8 cellular contexts compared by ENCODE assay signal in the genomic region with DNA sequence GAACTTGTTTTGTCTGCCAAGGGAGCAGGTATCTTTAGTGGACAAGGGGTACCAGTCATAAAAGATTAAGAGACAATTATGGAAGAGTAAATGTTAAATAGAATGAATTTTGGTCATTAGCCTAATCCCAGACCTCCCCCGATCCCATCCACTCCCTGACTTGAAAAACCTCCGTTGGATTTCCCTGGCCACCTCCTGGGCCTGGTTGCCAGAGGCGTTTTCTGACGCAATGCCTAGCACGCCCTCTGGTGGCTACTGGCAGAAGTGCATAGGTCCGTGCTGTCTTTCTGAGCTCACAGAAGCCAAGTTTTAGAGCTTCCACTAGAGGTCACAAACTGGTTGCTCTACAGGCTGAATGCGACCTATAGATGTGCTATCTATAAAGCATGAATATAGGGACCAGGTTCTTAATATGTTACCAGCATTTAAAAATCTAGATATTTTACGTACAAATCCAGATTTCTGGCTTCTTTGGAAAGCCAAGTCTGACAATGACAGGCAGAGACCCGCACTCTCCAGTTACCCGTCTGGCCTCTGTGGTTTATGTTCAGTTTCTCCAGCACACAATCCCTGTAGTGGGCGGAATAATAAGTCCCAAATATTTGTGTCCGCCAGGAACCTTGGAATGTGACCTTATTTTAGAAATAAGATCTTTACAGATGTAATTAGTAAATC. TPM values are rescaled to one million over a fixed set of nuclear protein-coding genes. Genes with fewer than 3 reads are reported as not detected.
DNase-seq lines count a peak whose midpoint lies in the region; ATAC-seq and TF ChIP-seq lines count a peak whose summit lies in the region.

No MANE protein-coding gene starts in this region.

- no TSS peak for BruUV-seq in MCF 10A (replicated peaks; lab: Mats Ljungman, UMichigan)

- peaks cover 15% of the 10 kb centered on the region for H3K4me1 Mint-ChIP-seq in MCF 10A (ENCODE audit: insufficient read depth, unreplicated experiment)

- CTCF ChIA-PET in MCF 10A (lab: Yijun Ruan, JAX): interaction anchor here (0.5 to 7.7 kb wide), 44 partner anchors 9 to 1995 kb away, joined by 3 to 95 read pairs (median 5); no protein-coding TSS in a partner anchor

- DNase-seq in ELR (ENCODE audit: low read depth) (peak; percentile 91), NCI-H2227 treated with DMSO at 0.1 percent for 48 hours (lab: John Stamatoyannopoulos, UW) (peak; percentile 76), MCF 10A (ENCODE audit: unreplicated experiment) (peak; percentile 93), iPS-NIHi7 (ENCODE audit: extremely low spot score) (peak; percentile 94)
- peak; percentile 72 to 92 for DNase-seq in stimulated activated CD4-positive, alpha-beta T cell treated with anti-CD3 and anti-CD28 coated beads, Interleukin-12 subunit alpha, Interleukin-12 subunit beta, amount 100 ng/mL, for 24 hours (ENCODE audit: low read depth in 2 of 2)

- TF ChIP-seq CTCF in VCaP (conservative IDR thresholded peaks at IDR 0.05): peak; percentile 98
- peak; percentile 98 for TF ChIP-seq CTCF in MCF 10A (IDR thresholded peaks at IDR 0.05; ENCODE audit: unreplicated experiment)

- H3K36me3 Mint-ChIP-seq in MCF 10A (ENCODE audit: insufficient read depth, unreplicated experiment): peaks cover 4% of the 10 kb centered on the region

- H3K27ac Mint-ChIP-seq in MCF 10A (ENCODE audit: low read depth, unreplicated experiment): peak overlapping the region; percentile 63

- ATAC-seq in HG03108 (IDR thresholded peaks at IDR 0.05; ENCODE audit: unreplicated experiment) (peak; percentile 85), GM21447 (IDR thresholded peaks at IDR 0.05; ENCODE audit: unreplicated experiment) (no peak)

- H3K4me3 Mint-ChIP-seq in MCF 10A (ENCODE audit: unreplicated experiment): no peak overlapping the region

- no peaks in the 10 kb centered on the region for H3K27me3 Mint-ChIP-seq in MCF 10A (ENCODE audit: insufficient read depth, unreplicated experiment)

- intact Hi-C loops in MCF 10A (cut with micrococcal nuclease): loop anchor here (1.0 to 10.0 kb wide), 6 partner anchors 92 to 734 kb away; partner anchors contain the start of genes DDIT4 and SLC29A3

- POLR2A ChIA-PET in MCF 10A (lab: Yijun Ruan, JAX): interaction anchor here (0.8 to 3.0 kb wide), 12 partner anchors 39 to 288 kb away, joined by 3 to 17 read pairs (median 4); no protein-coding TSS in a partner anchor

- H3K9me3 Mint-ChIP-seq in MCF 10A (ENCODE audit: unreplicated experiment): no peaks in the 10 kb centered on the region

- no peak overlapping the region for H3K27ac ChIP-seq in VCaP

RNA-seq across cellular contexts. Expression of gene SPOCK2, which starts 39.8 kb away (rescaled TPM):
- 1.2 and 1.3 TPM in 2 replicates for total RNA-seq in MCF 10A (2022)
